In the genomic region with DNA sequence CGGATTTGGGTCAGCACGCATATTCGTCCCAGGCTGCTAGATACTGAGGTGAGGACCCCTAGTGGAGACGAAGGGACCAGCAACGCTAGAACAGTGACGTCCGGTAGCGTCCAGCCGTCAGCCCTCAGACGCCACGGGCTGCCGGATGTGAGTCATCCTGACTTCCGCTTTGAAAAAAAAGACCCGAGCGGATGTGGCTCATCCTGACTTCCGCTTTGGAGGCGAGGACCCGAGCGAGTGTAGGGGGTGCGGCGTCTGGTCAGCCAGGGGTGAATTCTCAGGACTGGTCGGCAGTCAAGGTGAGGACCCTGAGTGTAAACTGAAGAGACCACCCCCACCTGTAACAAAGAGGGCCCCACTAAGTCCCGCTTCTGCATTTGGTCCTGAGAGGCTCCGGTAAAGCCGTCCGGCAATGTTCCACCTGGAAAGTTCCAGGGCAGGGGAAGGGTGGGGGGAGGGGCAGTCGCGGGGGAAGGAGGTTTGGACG, we compare ENCODE assay signal across 1 cellular context.
TF ChIP-seq lines count a peak whose summit lies in the region.

A gene with protein sequence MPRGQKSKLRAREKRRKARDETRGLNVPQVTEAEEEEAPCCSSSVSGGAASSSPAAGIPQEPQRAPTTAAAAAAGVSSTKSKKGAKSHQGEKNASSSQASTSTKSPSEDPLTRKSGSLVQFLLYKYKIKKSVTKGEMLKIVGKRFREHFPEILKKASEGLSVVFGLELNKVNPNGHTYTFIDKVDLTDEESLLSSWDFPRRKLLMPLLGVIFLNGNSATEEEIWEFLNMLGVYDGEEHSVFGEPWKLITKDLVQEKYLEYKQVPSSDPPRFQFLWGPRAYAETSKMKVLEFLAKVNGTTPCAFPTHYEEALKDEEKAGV (plus strand): TSS at position 207 of the 487 bp plus-strand sequence. CDS start 3,018 bp downstream, outside the sequence.

TF ChIP-seq in K562, 482 proteins besides CTCF, POLR2A, EP300 and RAD21 (continued from another document and continues in another):
- TF ChIP-seq, protein P1, sequence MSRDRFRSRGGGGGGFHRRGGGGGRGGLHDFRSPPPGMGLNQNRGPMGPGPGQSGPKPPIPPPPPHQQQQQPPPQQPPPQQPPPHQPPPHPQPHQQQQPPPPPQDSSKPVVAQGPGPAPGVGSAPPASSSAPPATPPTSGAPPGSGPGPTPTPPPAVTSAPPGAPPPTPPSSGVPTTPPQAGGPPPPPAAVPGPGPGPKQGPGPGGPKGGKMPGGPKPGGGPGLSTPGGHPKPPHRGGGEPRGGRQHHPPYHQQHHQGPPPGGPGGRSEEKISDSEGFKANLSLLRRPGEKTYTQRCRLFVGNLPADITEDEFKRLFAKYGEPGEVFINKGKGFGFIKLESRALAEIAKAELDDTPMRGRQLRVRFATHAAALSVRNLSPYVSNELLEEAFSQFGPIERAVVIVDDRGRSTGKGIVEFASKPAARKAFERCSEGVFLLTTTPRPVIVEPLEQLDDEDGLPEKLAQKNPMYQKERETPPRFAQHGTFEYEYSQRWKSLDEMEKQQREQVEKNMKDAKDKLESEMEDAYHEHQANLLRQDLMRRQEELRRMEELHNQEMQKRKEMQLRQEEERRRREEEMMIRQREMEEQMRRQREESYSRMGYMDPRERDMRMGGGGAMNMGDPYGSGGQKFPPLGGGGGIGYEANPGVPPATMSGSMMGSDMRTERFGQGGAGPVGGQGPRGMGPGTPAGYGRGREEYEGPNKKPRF (IDR thresholded peaks at IDR 0.05; ENCODE audit: low read depth, low read length) = no peak
- TF ChIP-seq RBM15 (IDR thresholded peaks at IDR 0.05; ENCODE audit: insufficient read depth, low read length) = no peak
- TF ChIP-seq, protein P2, sequence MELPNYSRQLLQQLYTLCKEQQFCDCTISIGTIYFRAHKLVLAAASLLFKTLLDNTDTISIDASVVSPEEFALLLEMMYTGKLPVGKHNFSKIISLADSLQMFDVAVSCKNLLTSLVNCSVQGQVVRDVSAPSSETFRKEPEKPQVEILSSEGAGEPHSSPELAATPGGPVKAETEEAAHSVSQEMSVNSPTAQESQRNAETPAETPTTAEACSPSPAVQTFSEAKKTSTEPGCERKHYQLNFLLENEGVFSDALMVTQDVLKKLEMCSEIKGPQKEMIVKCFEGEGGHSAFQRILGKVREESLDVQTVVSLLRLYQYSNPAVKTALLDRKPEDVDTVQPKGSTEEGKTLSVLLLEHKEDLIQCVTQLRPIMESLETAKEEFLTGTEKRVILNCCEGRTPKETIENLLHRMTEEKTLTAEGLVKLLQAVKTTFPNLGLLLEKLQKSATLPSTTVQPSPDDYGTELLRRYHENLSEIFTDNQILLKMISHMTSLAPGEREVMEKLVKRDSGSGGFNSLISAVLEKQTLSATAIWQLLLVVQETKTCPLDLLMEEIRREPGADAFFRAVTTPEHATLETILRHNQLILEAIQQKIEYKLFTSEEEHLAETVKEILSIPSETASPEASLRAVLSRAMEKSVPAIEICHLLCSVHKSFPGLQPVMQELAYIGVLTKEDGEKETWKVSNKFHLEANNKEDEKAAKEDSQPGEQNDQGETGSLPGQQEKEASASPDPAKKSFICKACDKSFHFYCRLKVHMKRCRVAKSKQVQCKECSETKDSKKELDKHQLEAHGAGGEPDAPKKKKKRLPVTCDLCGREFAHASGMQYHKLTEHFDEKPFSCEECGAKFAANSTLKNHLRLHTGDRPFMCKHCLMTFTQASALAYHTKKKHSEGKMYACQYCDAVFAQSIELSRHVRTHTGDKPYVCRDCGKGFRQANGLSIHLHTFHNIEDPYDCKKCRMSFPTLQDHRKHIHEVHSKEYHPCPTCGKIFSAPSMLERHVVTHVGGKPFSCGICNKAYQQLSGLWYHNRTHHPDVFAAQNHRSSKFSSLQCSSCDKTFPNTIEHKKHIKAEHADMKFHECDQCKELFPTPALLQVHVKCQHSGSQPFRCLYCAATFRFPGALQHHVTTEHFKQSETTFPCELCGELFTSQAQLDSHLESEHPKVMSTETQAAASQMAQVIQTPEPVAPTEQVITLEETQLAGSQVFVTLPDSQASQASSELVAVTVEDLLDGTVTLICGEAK (IDR thresholded peaks at IDR 0.05) = peak; percentile 95
- TF ChIP-seq, protein P2 (CRISPR knock-in tag; IDR thresholded peaks at IDR 0.05) = no peak
- TF ChIP-seq NCOA2 (IDR thresholded peaks at IDR 0.05; ENCODE audit: partially characterized antibody in 2 of 2) = no peak
- no peak for TF ChIP-seq HDAC3 (IDR thresholded peaks at IDR 0.05; ENCODE audit: borderline replicate concordance, partially characterized antibody)
- TF ChIP-seq GTF2E2 (tag; IDR thresholded peaks at IDR 0.05) = 0 out of 2 replicates have a peak, but pooled peaks have one; percentile 44
- TF ChIP-seq, protein P3, sequence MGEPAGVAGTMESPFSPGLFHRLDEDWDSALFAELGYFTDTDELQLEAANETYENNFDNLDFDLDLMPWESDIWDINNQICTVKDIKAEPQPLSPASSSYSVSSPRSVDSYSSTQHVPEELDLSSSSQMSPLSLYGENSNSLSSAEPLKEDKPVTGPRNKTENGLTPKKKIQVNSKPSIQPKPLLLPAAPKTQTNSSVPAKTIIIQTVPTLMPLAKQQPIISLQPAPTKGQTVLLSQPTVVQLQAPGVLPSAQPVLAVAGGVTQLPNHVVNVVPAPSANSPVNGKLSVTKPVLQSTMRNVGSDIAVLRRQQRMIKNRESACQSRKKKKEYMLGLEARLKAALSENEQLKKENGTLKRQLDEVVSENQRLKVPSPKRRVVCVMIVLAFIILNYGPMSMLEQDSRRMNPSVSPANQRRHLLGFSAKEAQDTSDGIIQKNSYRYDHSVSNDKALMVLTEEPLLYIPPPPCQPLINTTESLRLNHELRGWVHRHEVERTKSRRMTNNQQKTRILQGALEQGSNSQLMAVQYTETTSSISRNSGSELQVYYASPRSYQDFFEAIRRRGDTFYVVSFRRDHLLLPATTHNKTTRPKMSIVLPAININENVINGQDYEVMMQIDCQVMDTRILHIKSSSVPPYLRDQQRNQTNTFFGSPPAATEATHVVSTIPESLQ (CRISPR knock-in tag; IDR thresholded peaks at IDR 0.05) = no peak
- TF ChIP-seq DACH1 (IDR thresholded peaks at IDR 0.05; ENCODE audit: partially characterized antibody) = no peak
- no peak for TF ChIP-seq ZBTB1 (CRISPR knock-in tag; IDR thresholded peaks at IDR 0.05; ENCODE audit: borderline replicate concordance, low read depth)
- TF ChIP-seq RBM22 (IDR thresholded peaks at IDR 0.05; ENCODE audit: low read depth, low read length, poor library complexity, severe bottlenecking) = no peak
- TF ChIP-seq, protein P4, sequence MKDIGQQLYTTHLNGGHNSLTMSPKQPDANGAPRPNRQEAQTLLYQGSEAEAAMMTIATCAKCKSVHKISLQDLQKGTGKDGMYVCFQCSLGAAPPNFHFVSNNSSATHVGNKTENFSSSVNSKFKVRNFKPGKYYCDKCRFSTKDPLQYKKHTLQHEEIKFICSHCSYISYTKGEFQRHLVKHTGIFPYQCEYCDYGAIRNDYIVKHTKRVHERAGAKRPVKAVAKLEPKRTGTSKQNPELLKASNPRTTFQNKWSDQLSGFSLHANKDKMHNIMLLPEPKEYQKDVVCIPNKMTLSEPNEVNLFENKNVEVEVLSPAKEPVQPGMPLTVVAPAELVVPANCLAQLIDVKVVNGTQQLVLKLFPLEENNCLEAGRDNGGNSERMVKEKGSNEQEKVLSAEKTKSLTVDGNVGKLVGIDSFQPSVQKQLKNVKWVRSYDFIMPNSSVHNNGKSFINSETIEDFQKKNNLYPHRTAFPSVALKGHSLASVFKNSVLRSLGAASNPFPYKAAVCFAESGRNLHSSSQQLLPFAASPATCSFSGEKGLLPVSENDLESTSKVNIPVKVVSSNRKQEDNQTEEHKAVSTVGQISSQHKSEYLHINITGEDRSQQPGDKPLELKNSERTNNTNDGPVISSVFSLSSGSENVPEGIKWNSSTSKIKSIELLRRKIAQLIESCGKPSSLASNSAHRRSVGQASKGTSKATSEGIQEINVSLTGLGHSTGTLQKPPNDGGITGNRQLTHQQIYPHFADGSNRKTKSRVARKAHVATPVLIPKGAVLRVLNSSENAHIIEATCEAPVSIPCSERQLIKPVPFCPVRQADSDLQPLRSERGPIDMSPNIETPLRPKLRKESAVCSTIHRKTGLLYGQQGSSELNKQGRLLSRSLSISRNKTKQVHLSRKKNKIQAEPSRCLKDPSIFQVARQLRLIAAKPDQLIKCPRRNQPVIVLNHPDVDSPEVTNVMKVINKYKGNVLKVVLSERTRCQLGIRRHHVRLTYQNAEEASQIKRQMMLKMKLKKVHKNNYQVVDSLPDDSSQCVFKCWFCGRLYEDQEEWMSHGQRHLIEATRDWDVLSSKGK (CRISPR knock-in tag; IDR thresholded peaks at IDR 0.05) = no peak
- TF ChIP-seq, protein P5, sequence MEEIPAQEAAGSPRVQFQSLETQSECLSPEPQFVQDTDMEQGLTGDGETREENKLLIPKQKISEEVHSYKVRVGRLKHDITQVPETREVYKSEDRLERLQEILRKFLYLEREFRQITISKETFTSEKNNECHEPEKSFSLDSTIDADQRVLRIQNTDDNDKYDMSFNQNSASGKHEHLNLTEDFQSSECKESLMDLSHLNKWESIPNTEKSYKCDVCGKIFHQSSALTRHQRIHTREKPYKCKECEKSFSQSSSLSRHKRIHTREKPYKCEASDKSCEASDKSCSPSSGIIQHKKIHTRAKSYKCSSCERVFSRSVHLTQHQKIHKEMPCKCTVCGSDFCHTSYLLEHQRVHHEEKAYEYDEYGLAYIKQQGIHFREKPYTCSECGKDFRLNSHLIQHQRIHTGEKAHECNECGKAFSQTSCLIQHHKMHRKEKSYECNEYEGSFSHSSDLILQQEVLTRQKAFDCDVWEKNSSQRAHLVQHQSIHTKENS (CRISPR knock-in tag; IDR thresholded peaks at IDR 0.05) = no peak
- no peak for TF ChIP-seq ZNF212 (CRISPR knock-in tag; IDR thresholded peaks at IDR 0.05)
- TF ChIP-seq PRMT5 (CRISPR knock-in tag; IDR thresholded peaks at IDR 0.05) = no peak
- TF ChIP-seq ZNF224 (CRISPR knock-in tag; IDR thresholded peaks at IDR 0.05) = no peak
- TF ChIP-seq, protein P6, sequence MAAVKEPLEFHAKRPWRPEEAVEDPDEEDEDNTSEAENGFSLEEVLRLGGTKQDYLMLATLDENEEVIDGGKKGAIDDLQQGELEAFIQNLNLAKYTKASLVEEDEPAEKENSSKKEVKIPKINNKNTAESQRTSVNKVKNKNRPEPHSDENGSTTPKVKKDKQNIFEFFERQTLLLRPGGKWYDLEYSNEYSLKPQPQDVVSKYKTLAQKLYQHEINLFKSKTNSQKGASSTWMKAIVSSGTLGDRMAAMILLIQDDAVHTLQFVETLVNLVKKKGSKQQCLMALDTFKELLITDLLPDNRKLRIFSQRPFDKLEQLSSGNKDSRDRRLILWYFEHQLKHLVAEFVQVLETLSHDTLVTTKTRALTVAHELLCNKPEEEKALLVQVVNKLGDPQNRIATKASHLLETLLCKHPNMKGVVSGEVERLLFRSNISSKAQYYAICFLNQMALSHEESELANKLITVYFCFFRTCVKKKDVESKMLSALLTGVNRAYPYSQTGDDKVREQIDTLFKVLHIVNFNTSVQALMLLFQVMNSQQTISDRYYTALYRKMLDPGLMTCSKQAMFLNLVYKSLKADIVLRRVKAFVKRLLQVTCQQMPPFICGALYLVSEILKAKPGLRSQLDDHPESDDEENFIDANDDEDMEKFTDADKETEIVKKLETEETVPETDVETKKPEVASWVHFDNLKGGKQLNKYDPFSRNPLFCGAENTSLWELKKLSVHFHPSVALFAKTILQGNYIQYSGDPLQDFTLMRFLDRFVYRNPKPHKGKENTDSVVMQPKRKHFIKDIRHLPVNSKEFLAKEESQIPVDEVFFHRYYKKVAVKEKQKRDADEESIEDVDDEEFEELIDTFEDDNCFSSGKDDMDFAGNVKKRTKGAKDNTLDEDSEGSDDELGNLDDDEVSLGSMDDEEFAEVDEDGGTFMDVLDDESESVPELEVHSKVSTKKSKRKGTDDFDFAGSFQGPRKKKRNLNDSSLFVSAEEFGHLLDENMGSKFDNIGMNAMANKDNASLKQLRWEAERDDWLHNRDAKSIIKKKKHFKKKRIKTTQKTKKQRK (IDR thresholded peaks at IDR 0.05; ENCODE audit: borderline replicate concordance, low read depth, low read length) = no peak
- no peak for TF ChIP-seq TGIF2 (CRISPR knock-in tag; IDR thresholded peaks at IDR 0.05)
- TF ChIP-seq HNRNPUL1 (IDR thresholded peaks at IDR 0.05; ENCODE audit: low read length) = no peak
- peak; percentile 96 for TF ChIP-seq GABPA (tag; conservative IDR thresholded peaks at IDR 0.05; ENCODE audit: low read depth)
- TF ChIP-seq ZNF707 (CRISPR knock-in tag; conservative IDR thresholded peaks at IDR 0.05) = no peak
- TF ChIP-seq, protein P7, sequence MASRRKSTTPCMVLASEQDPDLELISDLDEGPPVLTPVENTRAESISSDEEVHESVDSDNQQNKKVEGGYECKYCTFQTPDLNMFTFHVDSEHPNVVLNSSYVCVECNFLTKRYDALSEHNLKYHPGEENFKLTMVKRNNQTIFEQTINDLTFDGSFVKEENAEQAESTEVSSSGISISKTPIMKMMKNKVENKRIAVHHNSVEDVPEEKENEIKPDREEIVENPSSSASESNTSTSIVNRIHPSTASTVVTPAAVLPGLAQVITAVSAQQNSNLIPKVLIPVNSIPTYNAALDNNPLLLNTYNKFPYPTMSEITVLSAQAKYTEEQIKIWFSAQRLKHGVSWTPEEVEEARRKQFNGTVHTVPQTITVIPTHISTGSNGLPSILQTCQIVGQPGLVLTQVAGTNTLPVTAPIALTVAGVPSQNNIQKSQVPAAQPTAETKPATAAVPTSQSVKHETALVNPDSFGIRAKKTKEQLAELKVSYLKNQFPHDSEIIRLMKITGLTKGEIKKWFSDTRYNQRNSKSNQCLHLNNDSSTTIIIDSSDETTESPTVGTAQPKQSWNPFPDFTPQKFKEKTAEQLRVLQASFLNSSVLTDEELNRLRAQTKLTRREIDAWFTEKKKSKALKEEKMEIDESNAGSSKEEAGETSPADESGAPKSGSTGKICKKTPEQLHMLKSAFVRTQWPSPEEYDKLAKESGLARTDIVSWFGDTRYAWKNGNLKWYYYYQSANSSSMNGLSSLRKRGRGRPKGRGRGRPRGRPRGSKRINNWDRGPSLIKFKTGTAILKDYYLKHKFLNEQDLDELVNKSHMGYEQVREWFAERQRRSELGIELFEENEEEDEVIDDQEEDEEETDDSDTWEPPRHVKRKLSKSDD (conservative IDR thresholded peaks at IDR 0.05; ENCODE audit: low read length) = no peak
- TF ChIP-seq DIDO1 (tag; IDR thresholded peaks at IDR 0.05; ENCODE audit: low read depth) = no peak
- no peak for TF ChIP-seq ELF2 (CRISPR knock-in tag; IDR thresholded peaks at IDR 0.05)
